ENCODE assay signal across 8 cellular contexts in the genomic region with DNA sequence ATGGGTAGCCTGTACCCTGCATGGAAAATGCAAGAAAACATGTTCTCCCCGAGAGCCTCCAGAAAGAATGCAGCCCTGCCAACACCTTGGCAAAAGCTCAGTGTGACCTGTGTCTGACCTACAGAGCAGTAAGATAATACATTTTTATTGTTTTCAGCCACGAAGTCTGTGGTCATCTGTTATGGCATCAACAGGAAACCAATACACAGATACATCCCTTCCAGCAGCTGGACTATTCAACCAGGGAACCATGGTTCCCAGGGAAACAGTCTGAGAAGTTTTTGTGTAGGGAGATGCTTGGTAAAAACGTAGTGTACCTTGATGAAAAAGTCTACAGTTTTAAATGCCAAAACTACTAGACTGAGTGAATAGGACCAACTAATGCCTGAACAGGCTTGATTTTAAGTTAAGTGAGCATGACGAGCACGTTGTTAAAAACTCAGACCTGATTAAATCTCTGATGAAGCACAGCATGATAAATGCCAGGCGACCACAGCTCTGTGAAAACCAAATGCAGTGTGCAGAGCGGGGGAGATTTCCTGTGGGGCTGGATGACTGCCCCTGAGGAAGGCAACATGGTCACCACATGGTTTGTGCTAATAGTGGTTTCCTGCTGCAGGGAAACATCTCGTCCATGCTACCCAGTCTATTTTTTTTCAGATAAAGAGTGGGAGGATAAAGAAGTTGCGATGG.
DNase-seq lines count a peak whose midpoint lies in the region; ATAC-seq and TF ChIP-seq lines count a peak whose summit lies in the region.

No MANE protein-coding gene starts in this region.

- H3K9me3 ChIP-seq in BLaER1 treated with 17β-estradiol and CSF1 and Interleukin-3, amounts not matched to agents 10 nM and 100 nM (replicated peaks in 1 of 11), result 0 out of 22 replicates have a peak, but pooled peaks cover 0 to under 1% (median 0%) of the 10 kb centered on the region in 11 experiments

- H3K27me3 ChIP-seq in BLaER1 treated with 17β-estradiol and CSF1 and Interleukin-3, amounts not matched to agents 10 nM and 100 nM, result peaks cover 0 to 16% (median 0%) of the 10 kb centered on the region in 11 experiments; a peak in 8 of 22 replicates
- H3K27me3 ChIP-seq in kidney epithelial cell (ENCODE audit: control insufficient read depth, insufficient read depth, low read length), result no peaks in the 10 kb centered on the region

- H3K27ac Mint-ChIP-seq in T-helper 2 cell treated with Interferon-gamma antibody and Interleukin-4, amounts not matched to agents 5 μg/mL and 100 μg/mL, for 36 hours, result no peak overlapping the region

- intact Hi-C loops in head of caudate nucleus (cut with DNase I), result no loop called here

- H3K27me3 Mint-ChIP-seq in T-helper 2 cell treated with Interferon-gamma antibody and Interleukin-4, amounts not matched to agents 5 μg/mL and 100 μg/mL, for 36 hours (ENCODE audit: low read depth), result peaks cover 28% of the 10 kb centered on the region

- TF ChIP-seq CTCF in kidney epithelial cell (IDR thresholded peaks at IDR 0.05; ENCODE audit: insufficient read depth, low read length, poor library complexity, severe bottlenecking) (no peak), GM20000 (IDR thresholded peaks at IDR 0.05; ENCODE audit: extremely low read depth, missing control alignments) (no peak)

- peaks cover 10% of the 10 kb centered on the region for H3K4me1 Mint-ChIP-seq in T-helper 2 cell treated with Interferon-gamma antibody and Interleukin-4, amounts not matched to agents 5 μg/mL and 100 μg/mL, for 36 hours (ENCODE audit: low read depth)

- H3K27ac ChIP-seq in BLaER1 treated with 17β-estradiol and CSF1 and Interleukin-3, amounts not matched to agents 10 nM and 100 nM, result peak overlapping the region in 9 of 11 experiments; percentile 31 to 69 (median 60); a peak in 17 of 22 replicates

- no peaks in the 10 kb centered on the region for H3K9me3 Mint-ChIP-seq in T-helper 2 cell treated with Interferon-gamma antibody and Interleukin-4, amounts not matched to agents 5 μg/mL and 100 μg/mL, for 36 hours

- peak; percentile 79 for ATAC-seq in GM21737 (IDR thresholded peaks at IDR 0.05; ENCODE audit: unreplicated experiment)
- no peak for ATAC-seq in HG03571 (IDR thresholded peaks at IDR 0.05; ENCODE audit: unreplicated experiment)

- H4K20me1 ChIP-seq in BLaER1 treated with 17β-estradiol and CSF1 and Interleukin-3, amounts not matched to agents 10 nM and 100 nM, result peaks cover 0 to 6% (median 0%) of the 10 kb centered on the region in 11 experiments; a peak in 1 of 22 replicates

- peak overlapping the region in 8 of 11 experiments; percentile 4 to 55 (median 40); a peak in 10 of 22 replicates for H3K9ac ChIP-seq in BLaER1 treated with 17β-estradiol and CSF1 and Interleukin-3, amounts not matched to agents 10 nM and 100 nM

- no peak overlapping the region for H3K4me3 Mint-ChIP-seq in T-helper 2 cell treated with Interferon-gamma antibody and Interleukin-4, amounts not matched to agents 5 μg/mL and 100 μg/mL, for 36 hours

- peak; percentile 65 for DNase-seq in T-helper 2 cell treated with Interferon-gamma antibody and Interleukin-4, amounts not matched to agents 5 μg/mL and 100 μg/mL, for 36 hours (ENCODE audit: low spot score)
- DNase-seq in kidney epithelial cell (ENCODE audit: low read depth) (peak; percentile 87), head of caudate nucleus (no peak), GM20000 (ENCODE audit: low spot score) (no peak), HCEC 1CT (no peak)

- peak overlapping the region; percentile 70 to 91 (median 87) for H3K4me2 ChIP-seq in BLaER1 treated with 17β-estradiol and CSF1 and Interleukin-3, amounts not matched to agents 10 nM and 100 nM

- no peaks in the 10 kb centered on the region for H3K36me3 ChIP-seq in BLaER1 treated with 17β-estradiol and CSF1 and Interleukin-3, amounts not matched to agents 10 nM and 100 nM
- no peaks in the 10 kb centered on the region for H3K36me3 ChIP-seq in kidney epithelial cell (ENCODE audit: control insufficient read depth, insufficient read depth, low read length)

- no peaks in the 10 kb centered on the region for H3K36me3 Mint-ChIP-seq in T-helper 2 cell treated with Interferon-gamma antibody and Interleukin-4, amounts not matched to agents 5 μg/mL and 100 μg/mL, for 36 hours (ENCODE audit: low read depth)

- H3K4me3 ChIP-seq in BLaER1 treated with 17β-estradiol and CSF1 and Interleukin-3, amounts not matched to agents 10 nM and 100 nM, result peak overlapping the region in 6 of 10 experiments; percentile 11 to 42 (median 36); a peak in 10 of 20 replicates
- H3K4me3 ChIP-seq in kidney epithelial cell (ENCODE audit: low read depth, low read length), result no peak overlapping the region

- peaks cover 42 to 57% (median 54%) of the 10 kb centered on the region in 10 experiments for H3K4me1 ChIP-seq in BLaER1 treated with 17β-estradiol and CSF1 and Interleukin-3, amounts not matched to agents 10 nM and 100 nM

Comparison
In these comparisons a context has a peak if more than half of its experiments do, and no peak if none do; other contexts are left out.
1. DNase-seq: peak in T-helper 2 cell treated with Interferon-gamma antibody and Interleukin-4, amounts not matched to agents 5 μg/mL and 100 μg/mL, for 36 hours (single experiment) and kidney epithelial cell (single experiment); none in head of caudate nucleus (0 of 42), GM20000 (single experiment) and HCEC 1CT (single experiment).